38 cellular contexts compared by ENCODE assay signal in the genomic region with DNA sequence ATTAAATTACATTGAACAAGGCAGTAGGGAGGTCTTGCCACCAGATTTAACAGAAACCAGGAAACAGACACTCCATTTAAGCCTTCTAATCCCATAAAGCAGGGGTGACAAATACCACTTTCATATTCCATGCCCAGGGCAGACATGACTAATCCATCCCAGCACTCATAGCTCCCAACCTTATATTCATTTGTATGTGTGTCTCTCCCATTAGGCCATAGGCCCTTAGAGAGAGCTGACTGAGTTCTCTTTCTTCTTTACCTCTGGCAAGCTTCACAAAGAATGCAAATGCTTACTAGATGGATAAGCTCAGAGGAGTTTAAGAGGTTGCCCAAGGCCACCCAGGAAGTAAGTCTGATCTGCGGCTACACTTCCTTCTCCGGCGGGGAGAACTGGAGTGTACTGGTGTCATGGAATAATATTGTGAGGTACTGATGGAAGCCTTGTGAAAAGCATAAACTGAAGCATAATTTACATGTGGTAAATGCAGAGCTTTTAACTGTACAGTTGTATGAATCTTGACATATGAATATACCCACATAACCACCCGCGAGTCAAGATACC.
"Had no signal": no experiment of that assay in that cellular context is flagged by ENCODE, and none has a peak within 500 bp of the region (broad histone marks: within the 10 kb centered on the region; RNA-seq: fewer than 3 reads in every experiment).

No MANE protein-coding gene starts in this region.

- H2AFZ ChIP-seq: PC-9 had no signal

- H3K4me3 ChIP-seq: MG63, PC-9 had no signal

- H3K4me2 ChIP-seq: PC-9 had no signal

- H3K27ac ChIP-seq: PC-9, RWPE1, VCaP had no signal

- FAIRE-seq: bronchial epithelial cell, RCC 7860 had no signal

- H3K36me3 ChIP-seq: MG63 had no signal

- H3K27me3 ChIP-seq: MG63 had no signal

- H3K9me3 ChIP-seq: MG63 had no signal

- DNase-seq: activated CD4-positive, alpha-beta memory T cell treated with anti-CD3 and anti-CD28 coated beads, Interleukin-2, amount 10 ng/mL, durations not matched to agents 7 days and 5 days; activated CD4-positive, alpha-beta T cell treated with anti-CD3 and anti-CD28 coated beads for 1 hour; activated CD4-positive, alpha-beta T cell treated with anti-CD3 and anti-CD28 coated beads for 48 hours; activated CD4-positive, CD25-positive, alpha-beta regulatory T cell; activated CD8-positive, alpha-beta memory T cell treated with anti-CD3 and anti-CD28 coated beads for 24 hours; activated CD8-positive, alpha-beta memory T cell treated with anti-CD3 and anti-CD28 coated beads, Interleukin-2, amount 10 ng/mL, durations not matched to agents 7 days and 5 days; activated CD8-positive, alpha-beta memory T cell treated with anti-CD3 and anti-CD28 coated beads, Interleukin-2, amount 50 U/mL, for 48 hours; activated effector memory CD4-positive, alpha-beta T cell treated with Interleukin-2 at 50 U/mL for 16 hours; activated naive CD4-positive, alpha-beta T cell treated with anti-CD3 and anti-CD28 coated beads, Interleukin-2, amount 10 ng/mL, durations not matched to agents 7 days and 5 days; activated naive CD8-positive, alpha-beta T cell treated with anti-CD3 and anti-CD28 coated beads, Interleukin-2, amount 50 U/mL, for 24 hours; activated T-cell treated with anti-CD3 and anti-CD28 coated beads, Interleukin-2, amount 50 U/mL, for 48 hours; anterior cingulate cortex; caudate nucleus; cerebellar nuclear complex; Kasumi-1; MG63; NCI-H1092 treated with DMSO at 0.1 percent for 48 hours; NCI-H1417; NCI-H146; NCI-H187; NCI-H2029 treated with DMSO at 0.1 percent for 48 hours; NCI-H2107; NCI-H2171; NCI-H446; NCI-H510A treated with DMSO at 0.1 percent for 48 hours; NCI-H526 treated with DMSO at 0.1 percent for 48 hours; NK-92 treated with Interleukin-12 subunit alpha and Interleukin-12 subunit beta, amount 100 ng/mL, for 24 hours; PC-9; SIG-M5; SW 1271; T-helper 1 cell; T-helper 2 cell; T-helper 9 cell had no signal

- ATAC-seq: activated CD8-positive, alpha-beta memory T cell treated with anti-CD3 and anti-CD28 coated beads, Interleukin-2, amount 10 ng/mL, durations not matched to agents 7 days and 5 days; activated naive CD8-positive, alpha-beta T cell treated with anti-CD3 and anti-CD28 coated beads, Interleukin-2, amount 50 U/mL, for 24 hours; Right ventricle myocardium inferior had no signal
